21 cellular contexts compared by ENCODE assay signal in the genomic region with DNA sequence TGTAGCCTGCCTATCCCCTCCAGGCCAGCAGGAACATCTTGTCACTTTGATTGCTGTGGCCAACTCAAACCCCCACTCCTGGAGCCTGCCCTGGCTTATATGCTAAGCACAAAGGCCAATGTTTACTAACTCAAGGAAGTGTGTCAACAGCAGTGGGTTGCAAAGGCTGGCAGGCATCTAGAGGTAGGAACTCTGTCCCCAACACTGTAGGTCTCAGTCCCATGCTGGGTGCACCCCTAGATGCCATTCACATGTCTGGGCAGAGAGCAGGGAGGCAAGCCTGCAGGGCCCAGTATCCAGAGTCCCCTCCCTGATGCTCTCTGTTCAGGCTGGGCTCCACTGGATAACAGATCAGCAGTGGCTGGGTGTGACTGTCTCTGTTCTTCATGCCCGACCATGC. TPM values are rescaled to one million over a fixed set of nuclear protein-coding genes. Genes with fewer than 3 reads are reported as not detected.
DNase-seq lines count a peak whose midpoint lies in the region; ATAC-seq and TF ChIP-seq lines count a peak whose summit lies in the region.
"Had no signal": no experiment of that assay in that cellular context is flagged by ENCODE, and none has a peak within 500 bp of the region (broad histone marks: within the 10 kb centered on the region; RNA-seq: fewer than 3 reads in every experiment).

No MANE protein-coding gene starts in this region.

- H3K4me2 ChIP-seq in IMR-90 (ENCODE audit: low read depth, low read length) = no peak overlapping the region
- H3K4me2 ChIP-seq: KMS-11 had no signal

- CTCF ChIA-PET in IMR-90 (lab: Yijun Ruan, JAX) = no interaction called here

- dilution Hi-C loops in IMR-90 (cut with HindIII; ENCODE audit: low sequenced_read_pairs, unreplicated experiment) = no loop called here

- 90% methylated on average over 1 of the region's 1 CpG; no CpG with 5 or more reads in 1 of the 2 experiments for WGBS in IMR-90 (ENCODE audit: extremely low coverage in 2 of 2, insufficient read length in 1 of 2), 2 experiments
- WGBS in right lobe of liver (ENCODE audit: insufficient coverage, low coverage, low lambda C conversion rate, missing lambda C conversion rate) = no CpG with 5 or more reads among the region's 1 CpG

- in situ Hi-C loops in IMR-90 (cut with MboI; ENCODE audit: low sequenced_read_pairs) = no loop called here

- H4K91ac ChIP-seq in IMR-90 (ENCODE audit: insufficient read depth, low read depth, low read length) = peak overlapping the region; percentile 49

- H3K4ac ChIP-seq in IMR-90 (ENCODE audit: low read depth, low read length) = peak overlapping the region; percentile 53

- H3K14ac ChIP-seq in IMR-90 (replicated peaks; ENCODE audit: low read depth, low read length) = peak overlapping the region; percentile 13; the same call in 1 of the 2 replicates

- H2AK9ac ChIP-seq in IMR-90 (replicated peaks; ENCODE audit: low read depth, low read length, poor library complexity) = peak overlapping the region; percentile 82

- POLR2A ChIA-PET in IMR-90 (lab: Charles Lee; ENCODE audit: unreplicated experiment) = no interaction called here

- ATAC-seq in IMR-90 (ENCODE audit: low read depth) = peak; percentile 9; the same call in 1 of the 2 replicates
- ATAC-seq in right lobe of liver = peak; percentile 42 to 63 (median 52)
- ATAC-seq in HG03175 (IDR thresholded peaks at IDR 0.05; ENCODE audit: unreplicated experiment) = no peak

- TF ChIP-seq POLR2A in IMR-90 (IDR thresholded peaks at IDR 0.05; ENCODE audit: low read depth, low read length) = no peak
- TF ChIP-seq POLR2A in right lobe of liver (IDR thresholded peaks at IDR 0.05) = peak; percentile 52

- H3K79me1 ChIP-seq in IMR-90 (ENCODE audit: low read depth in 1 of 2, low read length in 2 of 2) = peaks cover 0 to 4% of the 10 kb centered on the region in 2 experiments; a peak in 1 of 4 replicates

- H3K27ac ChIP-seq in IMR-90 (ENCODE audit: insufficient read depth, low read length) = no peak overlapping the region
- H3K27ac ChIP-seq in ascending aorta = peak overlapping the region; percentile 97
- H3K27ac ChIP-seq in right lobe of liver = peak overlapping the region; percentile 89 to 98 (median 91)
- peak overlapping the region; percentile 91 to 95 for H3K27ac ChIP-seq in tibial artery
- H3K27ac ChIP-seq: KMS-11, suprapubic skin had no signal

- no peak for TF ChIP-seq RAD21 in IMR-90 (IDR thresholded peaks at IDR 0.05; ENCODE audit: low read length)

- H2BK5ac ChIP-seq in IMR-90 (ENCODE audit: low read depth, low read length, poor library complexity, severe bottlenecking) = no peak overlapping the region

- peaks cover 14% of the 10 kb centered on the region for H3K9me1 ChIP-seq in IMR-90 (ENCODE audit: insufficient read depth, low read length)

- no peak overlapping the region for H4K5ac ChIP-seq in IMR-90 (ENCODE audit: low read depth, low read length)

- no peak for DNase-seq in IMR-90
- DNase-seq in ascending aorta (ENCODE audit: low spot score in 2 of 2) = no peak
- peak; percentile 52 to 89 (median 86) for DNase-seq in right lobe of liver
- DNase-seq in tibial artery = no peak
- no peak for DNase-seq in iPS-NIHi11 (ENCODE audit: low spot score)
- DNase-seq in activated effector memory CD4-positive, alpha-beta T cell treated with anti-CD3 and anti-CD28 coated beads, Interleukin-2, amount 50 U/mL, for 16 hours = no peak
- DNase-seq: activated CD4-positive, alpha-beta T cell treated with anti-CD3 and anti-CD28 coated beads, Interleukin-2, amount 50 U/mL, for 4 hours; activated naive CD4-positive, alpha-beta T cell treated with Interleukin-2 at 50 U/mL for 16 hours; anterior cingulate cortex; cerebellar nuclear complex; COR-L47; effector memory CD4-positive, alpha-beta T cell; heart right ventricle; NCI-H1092; NCI-H2107; NCI-H524 treated with DMSO at 0.1 percent for 48 hours; T-helper 2 cell; WERI-Rb-1 had no signal

- H2BK15ac ChIP-seq in IMR-90 (ENCODE audit: low read depth, low read length) = peak overlapping the region; percentile 51; the same call in 1 of the 3 replicates

- H4K8ac ChIP-seq in IMR-90 (ENCODE audit: low read depth in 2 of 2, low read length in 2 of 2) = peak overlapping the region in 1 of 2 experiments; percentile 17; a peak in 1 of 4 replicates

- no peak overlapping the region for H3K4me3 ChIP-seq in IMR-90 (ENCODE audit: insufficient read depth, low read depth, low read length)
- no peak overlapping the region for H3K4me3 ChIP-seq in ascending aorta
- peak overlapping the region in 2 of 3 donors; percentile 12 to 62 for H3K4me3 ChIP-seq in right lobe of liver
- H3K4me3 ChIP-seq in tibial artery = no peak overlapping the region
- H3K4me3 ChIP-seq: heart right ventricle, suprapubic skin had no signal

- no peaks in the 10 kb centered on the region for H4K20me1 ChIP-seq in IMR-90 (ENCODE audit: insufficient read depth, low read length)

- H2AK5ac ChIP-seq in IMR-90 (ENCODE audit: low read depth, low read length) = 0 out of 2 replicates have a peak overlapping the region, but pooled peaks have one; percentile 20

- H3K36me3 ChIP-seq in IMR-90 (ENCODE audit: control insufficient read depth, insufficient read depth, low read length) (no peaks in the 10 kb centered on the region), ascending aorta (no peaks in the 10 kb centered on the region), right lobe of liver (peaks cover 0 to 11% (median 0%) of the 10 kb centered on the region in 4 donors), tibial artery (no peaks in the 10 kb centered on the region)
- H3K36me3 ChIP-seq: heart right ventricle, suprapubic skin, WERI-Rb-1 had no signal

- H2BK120ac ChIP-seq in IMR-90 (ENCODE audit: low read depth, low read length) = no peak overlapping the region; the same call in 1 of the 2 replicates

- 0 out of 2 replicates have a peak overlapping the region, but pooled peaks have one; percentile 49 for H2BK20ac ChIP-seq in IMR-90 (ENCODE audit: low read depth, low read length)

- no peak overlapping the region for H3K23ac ChIP-seq in IMR-90 (ENCODE audit: low read depth, low read length)

- intact Hi-C loops in IMR-90 (cut with micrococcal nuclease) (no loop called here), ascending aorta (cut with DNase I) (no loop called here), right lobe of liver (cut with DNase I) (no loop called here), tibial artery (cut with DNase I; ENCODE audit: low total_unique reads) (no loop called here)

- peak overlapping the region; percentile 75 for H2AFZ ChIP-seq in IMR-90 (replicated peaks; ENCODE audit: low read length, poor library complexity)

- no peak overlapping the region for H3K56ac ChIP-seq in IMR-90 (ENCODE audit: extremely low read depth, insufficient read depth, low read length)

- BruUV-seq in IMR-90 (replicated peaks; lab: Mats Ljungman, UMichigan) = no TSS peak

- H3K9me3 ChIP-seq in IMR-90 (ENCODE audit: control insufficient read depth, insufficient read depth, low read length) (no peaks in the 10 kb centered on the region), ascending aorta (no peaks in the 10 kb centered on the region), right lobe of liver (no peaks in the 10 kb centered on the region), tibial artery (no peaks in the 10 kb centered on the region)
- H3K9me3 ChIP-seq: heart right ventricle, suprapubic skin had no signal

- H3K9ac ChIP-seq in IMR-90 (ENCODE audit: low read depth, low read length) = no peak overlapping the region
- H3K9ac ChIP-seq: KMS-11 had no signal

- TF ChIP-seq CTCF in IMR-90 (conservative IDR thresholded peaks at IDR 0.05; ENCODE audit: low read depth, low read length) = no peak
- no peak for TF ChIP-seq CTCF in ascending aorta (IDR thresholded peaks at IDR 0.05)
- TF ChIP-seq CTCF in right lobe of liver (IDR thresholded peaks at IDR 0.05) = no peak
- no peak for TF ChIP-seq CTCF in tibial artery (IDR thresholded peaks at IDR 0.05)

- no peak overlapping the region for H3K18ac ChIP-seq in IMR-90 (ENCODE audit: low read depth, low read length)

- H3K4me1 ChIP-seq in IMR-90 (ENCODE audit: control insufficient read depth, insufficient read depth, low read length) = peaks cover 19% of the 10 kb centered on the region
- H3K4me1 ChIP-seq in ascending aorta = peaks cover 18 to 33% of the 10 kb centered on the region in 2 donors
- H3K4me1 ChIP-seq in right lobe of liver = peaks cover 0 to 43% (median 12%) of the 10 kb centered on the region in 4 donors
- H3K4me1 ChIP-seq in tibial artery = peaks cover 3 to 55% (median 36%) of the 10 kb centered on the region in 4 donors

- H3K27me3 ChIP-seq in IMR-90 (ENCODE audit: control insufficient read depth, insufficient read depth, low read length) (no peaks in the 10 kb centered on the region), ascending aorta (no peaks in the 10 kb centered on the region), right lobe of liver (no peaks in the 10 kb centered on the region), tibial artery (no peaks in the 10 kb centered on the region)
- H3K27me3 ChIP-seq: heart right ventricle, suprapubic skin had no signal

RNA-seq across cellular contexts. Expression of gene HPD, which starts 1.6 kb away (rescaled TPM):
- total RNA-seq in IMR-90 (2012; rRNA removed) (0.18 TPM in 1 of 2 replicates, not detected in the other), ascending aorta (0.96 TPM), right lobe of liver (1,000 to 10,000 TPM in 4 of 6 experiments, 100 to 1,000 TPM in 2; 649 to 1,803 (median 1,080) TPM)
- polyA plus RNA-seq in IMR-90 (2012; rRNA removed) = 0.14 and 0.15 TPM in 2 replicates
- polyA plus RNA-seq in IMR-90 (2012; cell fraction: cytosol; rRNA removed) = 0.08 and 0.13 TPM in 2 replicates
- polyA plus RNA-seq in IMR-90 (2012; cell fraction: nucleus; rRNA removed; ENCODE audit: low replicate concordance) = 0.38 and 0.45 TPM in 2 replicates

RNA-seq across cellular contexts. Expression of gene PSMD9, which starts 28.3 kb away (rescaled TPM):
- total RNA-seq in IMR-90 (2012; rRNA removed) (142 and 156 TPM in 2 replicates), ascending aorta (49.8 TPM), right lobe of liver (10 to 100 TPM; 20.0 to 56.4 (median 28.4) TPM)
- polyA plus RNA-seq in IMR-90 (2012; rRNA removed) = 135 and 138 TPM in 2 replicates
- polyA plus RNA-seq in IMR-90 (2012; cell fraction: cytosol; rRNA removed) = 82.4 and 236 TPM in 2 replicates
- polyA plus RNA-seq in IMR-90 (2012; cell fraction: nucleus; rRNA removed; ENCODE audit: low replicate concordance) = 75.4 and 108 TPM in 2 replicates

RNA-seq across cellular contexts. Expression of gene SETD1B, which starts 56.4 kb away (rescaled TPM):
- total RNA-seq in IMR-90 (2012; rRNA removed) = 0.83 and 0.90 TPM in 2 replicates
- polyA plus RNA-seq in IMR-90 (2012; rRNA removed) = 5.1 and 5.5 TPM in 2 replicates
- polyA plus RNA-seq in IMR-90 (2012; cell fraction: cytosol; rRNA removed) = 3.1 and 3.5 TPM in 2 replicates
- 14.8 and 15.1 TPM in 2 replicates for polyA plus RNA-seq in IMR-90 (2012; cell fraction: nucleus; rRNA removed; ENCODE audit: low replicate concordance)
- 22.7 TPM for total RNA-seq in ascending aorta
- 10 to 100 TPM in 3 of 6 experiments, 1 to 10 TPM in 3; 3.7 to 20.0 (median 9.3) TPM for total RNA-seq in right lobe of liver

RNA-seq across cellular contexts. Expression of gene CFAP251, which starts 58.1 kb away (rescaled TPM):
- total RNA-seq in IMR-90 (2012; rRNA removed) (9.1 and 9.4 TPM in 2 replicates), ascending aorta (0.75 TPM), right lobe of liver (1 to 10 TPM; 1.0 to 6.2 (median 2.4) TPM)
- polyA plus RNA-seq in IMR-90 (2012; rRNA removed) = 6.8 and 7.8 TPM in 2 replicates
- polyA plus RNA-seq in IMR-90 (2012; cell fraction: cytosol; rRNA removed) = 4.2 and 6.8 TPM in 2 replicates
- 5.3 and 12.5 TPM in 2 replicates for polyA plus RNA-seq in IMR-90 (2012; cell fraction: nucleus; rRNA removed; ENCODE audit: low replicate concordance)

Comparison
In these comparisons a context has a peak if more than half of its experiments do, and no peak if none do; other contexts are left out.
1. DNase-seq: peak in right lobe of liver (3 of 3); none in IMR-90 (single experiment), ascending aorta (0 of 2), tibial artery (0 of 2), iPS-NIHi11 (single experiment) and activated effector memory CD4-positive, alpha-beta T cell treated with anti-CD3 and anti-CD28 coated beads, Interleukin-2, amount 50 U/mL, for 16 hours (single experiment).
2. H3K4me3 ChIP-seq: peak in right lobe of liver (2 of 3); none in IMR-90 (single experiment), ascending aorta (0 of 2) and tibial artery (0 of 2).
3. RNA of gene HPD, which starts 1.6 kb away (total RNA-seq): 649 to 1,803 TPM in right lobe of liver; 0.96 TPM in ascending aorta (single experiment) and 0.18 TPM in IMR-90; every median in the first group is over 100 times any median in the second.